Comparison of ENCODE assay signal across 10 cellular contexts in genomic region chr12:99131761-99132199, GRCh38.
DNase-seq lines count a peak whose midpoint lies in the region; ATAC-seq and TF ChIP-seq lines count a peak whose summit lies in the region.
"Had no signal": no experiment of that assay in that cellular context is flagged by ENCODE, and none has a peak within 500 bp of the region (broad histone marks: within the 10 kb centered on the region; RNA-seq: fewer than 3 reads in every experiment).

No MANE protein-coding gene starts in this region.

- H4K20me1 ChIP-seq in neural progenitor cell (ENCODE audit: low read depth): no peaks in the 10 kb centered on the region

- H3K9me3 Mint-ChIP-seq in neural progenitor cell: peaks cover 2% of the 10 kb centered on the region
- no peaks in the 10 kb centered on the region for H3K9me3 Mint-ChIP-seq in activated CD4-positive, alpha-beta T cell treated with anti-CD3 and anti-CD28 coated beads, Interleukin-2, amount 10 ng/mL, durations not matched to agents 7 days and 5 days

- DNase-seq in cerebellar cortex (ENCODE audit: low spot score) (peak; percentile 62), neural progenitor cell (ENCODE audit: low spot score) (peak; percentile 91), hippocampal formation (lab: John Stamatoyannopoulos, UW) (no peak), activated gamma-delta T cell (lab: John Stamatoyannopoulos, UW) (no peak)
- no peak for DNase-seq in activated T-cell treated with anti-CD3 and anti-CD28 coated beads, Interleukin-2, amount 50 U/mL, for 1 hour
- no peak for DNase-seq in activated CD4-positive, alpha-beta T cell treated with anti-CD3 and anti-CD28 coated beads, Interleukin-2, amount 10 ng/mL, durations not matched to agents 7 days and 5 days
- DNase-seq: effector CD4-positive, alpha-beta T cell had no signal

- no peak for TF ChIP-seq CTCF in neural progenitor cell (IDR thresholded peaks at IDR 0.05)

- H3K27ac ChIP-seq in HUES48 (ENCODE audit: low read depth, low read length) (peak overlapping the region; percentile 71), neural progenitor cell (peak overlapping the region; percentile 74)
- H3K27ac ChIP-seq: HL-60 had no signal

- no peaks in the 10 kb centered on the region for H3K9me3 ChIP-seq in HUES48 (ENCODE audit: control insufficient read depth, insufficient read depth, low read length)
- H3K9me3 ChIP-seq in neural progenitor cell (ENCODE audit: low read depth): no peaks in the 10 kb centered on the region

- ATAC-seq in GM18511 (IDR thresholded peaks at IDR 0.05; ENCODE audit: unreplicated experiment): peak; percentile 44

- CTCF ChIA-PET in activated CD4-positive, alpha-beta T cell treated with anti-CD3 and anti-CD28 coated beads, Interleukin-2, amount 10 ng/mL, durations not matched to agents 7 days and 5 days (lab: Charles Lee): no interaction called here

- H3K9ac ChIP-seq in HUES48 (ENCODE audit: low read depth, low read length) (no peak overlapping the region), neural progenitor cell (no peak overlapping the region)

- peaks cover 5% of the 10 kb centered on the region for H3K36me3 Mint-ChIP-seq in neural progenitor cell
- no peaks in the 10 kb centered on the region for H3K36me3 Mint-ChIP-seq in activated CD4-positive, alpha-beta T cell treated with anti-CD3 and anti-CD28 coated beads, Interleukin-2, amount 10 ng/mL, durations not matched to agents 7 days and 5 days (ENCODE audit: low read depth)

- POLR2A ChIA-PET in activated CD4-positive, alpha-beta T cell treated with anti-CD3 and anti-CD28 coated beads, Interleukin-2, amount 10 ng/mL, durations not matched to agents 7 days and 5 days (lab: Charles Lee): no interaction called here

- no peaks in the 10 kb centered on the region for H3K27me3 Mint-ChIP-seq in neural progenitor cell (ENCODE audit: insufficient read depth, low read depth)
- H3K27me3 Mint-ChIP-seq in activated CD4-positive, alpha-beta T cell treated with anti-CD3 and anti-CD28 coated beads, Interleukin-2, amount 10 ng/mL, durations not matched to agents 7 days and 5 days: no peaks in the 10 kb centered on the region

- no peaks in the 10 kb centered on the region for H3K79me2 ChIP-seq in neural progenitor cell (ENCODE audit: low read depth)

- peaks cover 7% of the 10 kb centered on the region for H3K4me1 Mint-ChIP-seq in neural progenitor cell
- H3K4me1 Mint-ChIP-seq in activated CD4-positive, alpha-beta T cell treated with anti-CD3 and anti-CD28 coated beads, Interleukin-2, amount 10 ng/mL, durations not matched to agents 7 days and 5 days: no peaks in the 10 kb centered on the region

- peak overlapping the region; percentile 65 for H3K4me2 ChIP-seq in neural progenitor cell

- no peak overlapping the region for H3K4me3 ChIP-seq in HUES48 (ENCODE audit: low read depth, low read length)
- H3K4me3 ChIP-seq in neural progenitor cell: no peak overlapping the region

- H2AFZ ChIP-seq in neural progenitor cell (replicated peaks): peak overlapping the region; percentile 50

- H3K36me3 ChIP-seq in HUES48 (ENCODE audit: control insufficient read depth, insufficient read depth, low read length) (no peaks in the 10 kb centered on the region), neural progenitor cell (no peaks in the 10 kb centered on the region)

- H3K27ac Mint-ChIP-seq in neural progenitor cell: no peak overlapping the region
- H3K27ac Mint-ChIP-seq in activated CD4-positive, alpha-beta T cell treated with anti-CD3 and anti-CD28 coated beads, Interleukin-2, amount 10 ng/mL, durations not matched to agents 7 days and 5 days: no peak overlapping the region

- no peak overlapping the region for H3K4me3 Mint-ChIP-seq in neural progenitor cell
- no peak overlapping the region for H3K4me3 Mint-ChIP-seq in activated CD4-positive, alpha-beta T cell treated with anti-CD3 and anti-CD28 coated beads, Interleukin-2, amount 10 ng/mL, durations not matched to agents 7 days and 5 days

- H3K4me1 ChIP-seq in HUES48 (ENCODE audit: control insufficient read depth, insufficient read depth, low read length) (peaks cover 12% of the 10 kb centered on the region), neural progenitor cell (peaks cover 18% of the 10 kb centered on the region)

- H3F3A ChIP-seq in neural progenitor cell (ENCODE audit: low read depth): peaks cover 10% of the 10 kb centered on the region

- H3K27me3 ChIP-seq in HUES48 (ENCODE audit: control insufficient read depth, insufficient read depth, low read length) (no peaks in the 10 kb centered on the region), neural progenitor cell (no peaks in the 10 kb centered on the region)

Comparison
In these comparisons a context has a peak if more than half of its experiments do, and no peak if none do; other contexts are left out.
1. DNase-seq: peak in cerebellar cortex (single experiment) and neural progenitor cell (single experiment); none in hippocampal formation (0 of 2), activated T-cell treated with anti-CD3 and anti-CD28 coated beads, Interleukin-2, amount 50 U/mL, for 1 hour (single experiment), activated CD4-positive, alpha-beta T cell treated with anti-CD3 and anti-CD28 coated beads, Interleukin-2, amount 10 ng/mL, durations not matched to agents 7 days and 5 days (single experiment) and activated gamma-delta T cell (single experiment).